Comparison of ENCODE assay signal across 16 cellular contexts in the genomic region with DNA sequence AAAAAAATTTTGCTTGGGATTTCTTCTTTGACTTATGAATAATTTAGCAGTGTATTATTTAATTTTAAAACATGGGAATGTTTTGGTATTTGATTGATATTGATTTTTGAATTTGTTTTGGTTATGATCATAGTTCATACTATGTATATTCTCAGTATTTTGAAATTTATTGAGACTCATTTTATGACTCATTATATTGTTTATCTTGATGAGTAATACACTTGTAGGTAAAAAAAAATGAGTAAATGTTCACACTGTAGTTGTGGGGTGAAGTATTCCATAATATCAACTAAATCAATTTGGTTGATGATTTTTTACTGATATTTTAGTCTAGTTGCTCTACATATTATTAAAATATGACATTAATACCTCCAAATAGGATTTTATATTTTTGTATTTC.
DNase-seq lines count a peak whose midpoint lies in the region; ATAC-seq, FAIRE-seq and TF ChIP-seq lines count a peak whose summit lies in the region.
"Had no signal": no experiment of that assay in that cellular context is flagged by ENCODE, and none has a peak within 500 bp of the region (broad histone marks: within the 10 kb centered on the region; RNA-seq: fewer than 3 reads in every experiment).

No MANE protein-coding gene starts in this region.

- no TSS peak for BruUV-seq in PC-3 (replicated peaks; lab: Mats Ljungman, UMichigan)

- H3K9ac ChIP-seq in PC-3 (ENCODE audit: low read length), result no peak overlapping the region

- H3F3A ChIP-seq in PC-3 (ENCODE audit: low read length, unreplicated experiment), result no peaks in the 10 kb centered on the region

- no peak for TF ChIP-seq CTCF in PC-3 (conservative IDR thresholded peaks at IDR 0.05; ENCODE audit: low read depth, low read length)
- TF ChIP-seq CTCF in prostate gland (IDR thresholded peaks at IDR 0.05), result no peak

- H2AFZ ChIP-seq in PC-3 (ENCODE audit: low read length), result no peak overlapping the region

- H3K9me3 ChIP-seq in PC-3 (ENCODE audit: low read length) (0 out of 2 replicates have a peak, but pooled peaks cover 4% of the 10 kb centered on the region), small intestine (ENCODE audit: control insufficient read depth, low read depth) (no peaks in the 10 kb centered on the region), prostate gland (no peaks in the 10 kb centered on the region)

- H3K4me2 ChIP-seq in PC-3 (ENCODE audit: low read length), result no peak overlapping the region

- H4K20me1 ChIP-seq in PC-3 (ENCODE audit: low read length), result no peaks in the 10 kb centered on the region

- H3K36me3 ChIP-seq in PC-3 (ENCODE audit: low read depth, low read length) (no peaks in the 10 kb centered on the region), small intestine (ENCODE audit: control insufficient read depth in 2 of 2, insufficient read depth in 2 of 2, low read length in 2 of 2) (no peaks in the 10 kb centered on the region), prostate gland (no peaks in the 10 kb centered on the region)

- POLR2A ChIA-PET in PC-3 (lab: Charles Lee; ENCODE audit: unreplicated experiment), result no interaction called here

- CTCF ChIA-PET in PC-3 (lab: Charles Lee), result no interaction called here

- H3K79me2 ChIP-seq in PC-3 (ENCODE audit: low read length), result no peaks in the 10 kb centered on the region

- TF ChIP-seq POLR2A in prostate gland (IDR thresholded peaks at IDR 0.05), result no peak

- 0 out of 2 replicates have a peak, but pooled peaks cover 4% of the 10 kb centered on the region for H3K9me2 ChIP-seq in PC-3 (replicated peaks; ENCODE audit: low read length)

- peaks cover 7% of the 10 kb centered on the region; the same call in 1 of the 2 replicates for H3K4me1 ChIP-seq in PC-3 (ENCODE audit: insufficient read depth, low read length)
- no peaks in the 10 kb centered on the region for H3K4me1 ChIP-seq in small intestine (ENCODE audit: control insufficient read depth in 2 of 2, insufficient read depth in 1 of 2, low read depth in 1 of 2, low read length in 1 of 2)
- H3K4me1 ChIP-seq in prostate gland (replicated peaks), result no peaks in the 10 kb centered on the region

- DNase-seq in DMS53 (lab: John Stamatoyannopoulos, UW), result peak; percentile 68
- peak; percentile 53 for DNase-seq in PC-3
- no peak for DNase-seq in small intestine
- DNase-seq in mucosa of gallbladder (ENCODE audit: low spot score), result no peak
- no peak for DNase-seq in prostate gland (ENCODE audit: low spot score)
- no peak for DNase-seq in GDM1 (lab: John Stamatoyannopoulos, UW)
- DNase-seq: C1 segment of cervical spinal cord; Calu3; CD4-positive, alpha-beta T cell; DMS 273 treated with DMSO at 0.1 percent for 48 hours; DMS79 treated with DMSO at 0.1 percent for 48 hours; EL; GF-D8 had no signal

- H3K27me3 ChIP-seq in PC-3 (ENCODE audit: low read length), result no peaks in the 10 kb centered on the region
- no peaks in the 10 kb centered on the region for H3K27me3 ChIP-seq in small intestine (ENCODE audit: control insufficient read depth in 2 of 2, insufficient read depth in 2 of 2, low read length in 2 of 2)
- H3K27me3 ChIP-seq in prostate gland (replicated peaks; ENCODE audit: insufficient read depth), result no peaks in the 10 kb centered on the region

- peak; percentile 81 for ATAC-seq in PC-3
- ATAC-seq: HCT116, K562 had no signal

- no peak overlapping the region for H3K27ac ChIP-seq in PC-3 (ENCODE audit: low read length)
- no peak overlapping the region for H3K27ac ChIP-seq in small intestine (ENCODE audit: low read depth in 1 of 2, low read length in 1 of 2)
- no peak overlapping the region for H3K27ac ChIP-seq in prostate gland

- intact Hi-C loops in PC-3 (cut with micrococcal nuclease) (no loop called here), prostate gland (cut with DNase I) (no loop called here)

- FAIRE-seq in colon (lab: Jason Lieb, UNC) (peak; percentile 57), small intestine (lab: Jason Lieb, UNC) (peak; percentile 30)
- FAIRE-seq: K562 had no signal

- no peak overlapping the region for H3K4me3 ChIP-seq in PC-3 (ENCODE audit: low read length)
- no peak overlapping the region for H3K4me3 ChIP-seq in small intestine (ENCODE audit: low read depth in 1 of 2, low read length in 2 of 2)
- no peak overlapping the region for H3K4me3 ChIP-seq in prostate gland
- H3K4me3 ChIP-seq: K562 had no signal

Comparison
In these comparisons a context has a peak if more than half of its experiments do, and no peak if none do; other contexts are left out.
1. DNase-seq: peak in DMS53 (single experiment) and PC-3 (single experiment); none in small intestine (single experiment), mucosa of gallbladder (single experiment), prostate gland (single experiment) and GDM1 (single experiment).